In genomic region chr18:48932462-48932818, GRCh38 we compare ENCODE assay signal across 9 cellular contexts. TPM values are rescaled to one million over a fixed set of nuclear protein-coding genes. Genes with fewer than 3 reads are reported as not detected.
DNase-seq lines count a peak whose midpoint lies in the region; ATAC-seq lines count a peak whose summit lies in the region.
"Had no signal": no experiment of that assay in that cellular context is flagged by ENCODE, and none has a peak within 500 bp of the region (broad histone marks: within the 10 kb centered on the region; RNA-seq: fewer than 3 reads in every experiment).

No MANE protein-coding gene starts in this region.

- H3K4me1 ChIP-seq in subcutaneous abdominal adipose tissue (ENCODE audit: control insufficient read depth in 5 of 5, insufficient read depth in 5 of 5, low read length in 5 of 5) = peaks cover 35 to 100% (median 100%) of the 10 kb centered on the region in 5 donors

- peak overlapping the region in 2 of 5 donors; percentile 17 to 32 for H3K9ac ChIP-seq in subcutaneous abdominal adipose tissue (ENCODE audit: low read length in 5 of 5)

- no peaks in the 10 kb centered on the region for H3K27me3 Mint-ChIP-seq in T-helper 2 cell treated with Interferon-gamma antibody and Interleukin-4, amounts not matched to agents 5 μg/mL and 100 μg/mL, for 36 hours (ENCODE audit: low read depth)
- no peaks in the 10 kb centered on the region for H3K27me3 Mint-ChIP-seq in activated CD4-positive, alpha-beta memory T cell treated with anti-CD3 and anti-CD28 coated beads for 36 hours
- peaks cover 40 to 45% (median 45%) of the 10 kb centered on the region in 3 donors for H3K27me3 Mint-ChIP-seq in immature natural killer cell (ENCODE audit: low read depth in 3 of 3)

- H3K27ac ChIP-seq in subcutaneous abdominal adipose tissue (ENCODE audit: low read depth, low read length) = peak overlapping the region; percentile 96

- peaks cover 89% of the 10 kb centered on the region for H3K4me1 Mint-ChIP-seq in T-helper 2 cell treated with Interferon-gamma antibody and Interleukin-4, amounts not matched to agents 5 μg/mL and 100 μg/mL, for 36 hours (ENCODE audit: low read depth)
- H3K4me1 Mint-ChIP-seq in activated CD4-positive, alpha-beta memory T cell treated with anti-CD3 and anti-CD28 coated beads for 36 hours (ENCODE audit: low read depth) = peaks cover 89% of the 10 kb centered on the region
- peaks cover 99 to 100% of the 10 kb centered on the region in 2 donors for H3K4me1 Mint-ChIP-seq in immature natural killer cell

- POLR2A ChIA-PET in activated CD4-positive, alpha-beta memory T cell treated with anti-CD3 and anti-CD28 coated beads for 36 hours (lab: Charles Lee) = interaction anchor here (1.1 to 3.5 kb wide), 9 partner anchors 12 to 112 kb away, joined by 4 to 24 read pairs (median 6); partner anchors contain the start of gene SMAD7

- intact Hi-C loops in activated CD4-positive, alpha-beta memory T cell treated with anti-CD3 and anti-CD28 coated beads for 36 hours (cut with micrococcal nuclease) = loop anchor here (1.0 to 10.0 kb wide), 7 partner anchors 8 to 1352 kb away; partner anchors contain the start of genes CXXC1 and MBD1

- H3K27me3 ChIP-seq in subcutaneous abdominal adipose tissue (ENCODE audit: control insufficient read depth in 5 of 5, insufficient read depth in 4 of 5, low read length in 5 of 5) = no peaks in the 10 kb centered on the region

- ATAC-seq in GM19324 (IDR thresholded peaks at IDR 0.05; ENCODE audit: low FRiP score, unreplicated experiment) = no peak
- ATAC-seq: esophagus mucosa had no signal

- peak overlapping the region in 2 of 5 donors; percentile 7 to 13 for H3K4me3 ChIP-seq in subcutaneous abdominal adipose tissue (ENCODE audit: low read depth in 1 of 5, low read length in 5 of 5)

- H3K9me3 ChIP-seq in subcutaneous abdominal adipose tissue (ENCODE audit: control insufficient read depth in 5 of 5, low read length in 5 of 5) = no peaks in the 10 kb centered on the region

- CTCF ChIA-PET in activated CD4-positive, alpha-beta memory T cell treated with anti-CD3 and anti-CD28 coated beads for 36 hours (lab: Charles Lee) = interaction anchor here (1.0 to 1.9 kb wide), 4 partner anchors 15 to 19 kb away, joined by 3 to 6 read pairs (median 6); partner anchors contain the start of gene SMAD7

- H3K36me3 Mint-ChIP-seq in T-helper 2 cell treated with Interferon-gamma antibody and Interleukin-4, amounts not matched to agents 5 μg/mL and 100 μg/mL, for 36 hours (ENCODE audit: low read depth) = peaks cover 32% of the 10 kb centered on the region
- no peaks in the 10 kb centered on the region for H3K36me3 Mint-ChIP-seq in activated CD4-positive, alpha-beta memory T cell treated with anti-CD3 and anti-CD28 coated beads for 36 hours
- H3K36me3 Mint-ChIP-seq in immature natural killer cell = peaks cover 0 to 6% (median 4%) of the 10 kb centered on the region in 3 donors

- peak overlapping the region; percentile 88 for H3K4me3 Mint-ChIP-seq in T-helper 2 cell treated with Interferon-gamma antibody and Interleukin-4, amounts not matched to agents 5 μg/mL and 100 μg/mL, for 36 hours
- peak overlapping the region; percentile 80 for H3K4me3 Mint-ChIP-seq in activated CD4-positive, alpha-beta memory T cell treated with anti-CD3 and anti-CD28 coated beads for 36 hours
- H3K4me3 Mint-ChIP-seq in immature natural killer cell = peak overlapping the region; percentile 26 to 82 (median 71)

- no peak for DNase-seq in T-helper 2 cell treated with Interferon-gamma antibody and Interleukin-4, amounts not matched to agents 5 μg/mL and 100 μg/mL, for 36 hours (ENCODE audit: low spot score)
- no peak for DNase-seq in T-helper 2 cell
- no peak for DNase-seq in activated CD4-positive, alpha-beta memory T cell treated with anti-CD3 and anti-CD28 coated beads for 36 hours
- DNase-seq in immature natural killer cell = no peak
- DNase-seq in NCI-H2196 treated with DMSO at 0.1 percent for 48 hours (lab: John Stamatoyannopoulos, UW; ENCODE audit: unreplicated experiment) = no peak
- DNase-seq in CD1c-positive myeloid dendritic cell (ENCODE audit: extremely low spot score) = no peak

- no peaks in the 10 kb centered on the region for H3K9me3 Mint-ChIP-seq in T-helper 2 cell treated with Interferon-gamma antibody and Interleukin-4, amounts not matched to agents 5 μg/mL and 100 μg/mL, for 36 hours
- H3K9me3 Mint-ChIP-seq in activated CD4-positive, alpha-beta memory T cell treated with anti-CD3 and anti-CD28 coated beads for 36 hours = no peaks in the 10 kb centered on the region
- H3K9me3 Mint-ChIP-seq in immature natural killer cell = no peaks in the 10 kb centered on the region

- H3K27ac Mint-ChIP-seq in T-helper 2 cell treated with Interferon-gamma antibody and Interleukin-4, amounts not matched to agents 5 μg/mL and 100 μg/mL, for 36 hours = peak overlapping the region; percentile 97
- peak overlapping the region; percentile 98 for H3K27ac Mint-ChIP-seq in activated CD4-positive, alpha-beta memory T cell treated with anti-CD3 and anti-CD28 coated beads for 36 hours
- peak overlapping the region; percentile 92 to 98 (median 94) for H3K27ac Mint-ChIP-seq in immature natural killer cell

- peaks cover 0 to 5% (median 0%) of the 10 kb centered on the region in 5 donors for H3K36me3 ChIP-seq in subcutaneous abdominal adipose tissue (ENCODE audit: control insufficient read depth in 5 of 5, insufficient read depth in 5 of 5, low read length in 5 of 5)

RNA-seq across cellular contexts. Expression of gene SMAD7, which starts 18.3 kb away (rescaled TPM):
- 10 to 100 TPM; 13.6 to 14.4 TPM for total RNA-seq in activated CD4-positive, alpha-beta memory T cell treated with anti-CD3 and anti-CD28 coated beads for 36 hours
- polyA plus RNA-seq in immature natural killer cell = 10 to 100 TPM; 10.1 to 17.4 (median 12.3) TPM
